ENCODE assay signal across 24 cellular contexts in genomic region chr2:138494265-138494966, GRCh38. TPM values are rescaled to one million over a fixed set of nuclear protein-coding genes. Genes with fewer than 3 reads are reported as not detected.
DNase-seq lines count a peak whose midpoint lies in the region; ATAC-seq and TF ChIP-seq lines count a peak whose summit lies in the region.
"Had no signal": no experiment of that assay in that cellular context is flagged by ENCODE, and none has a peak within 500 bp of the region (broad histone marks: within the 10 kb centered on the region; RNA-seq: fewer than 3 reads in every experiment).

No MANE protein-coding gene starts in this region.

- H3K4me1 Mint-ChIP-seq in progenitor cell of endocrine pancreas (ENCODE audit: low read depth): peaks cover 44% of the 10 kb centered on the region

- ATAC-seq in SK-N-SH treated with all-trans-retinoic acid at 6 μM for 48 hours (0 out of 3 replicates have a peak, but pooled peaks have one; percentile 27), GM18909 (IDR thresholded peaks at IDR 0.05; ENCODE audit: poor library complexity, unreplicated experiment) (no peak)

- H3K27ac Mint-ChIP-seq in progenitor cell of endocrine pancreas: peak overlapping the region; percentile 80
- H3K27ac Mint-ChIP-seq: CD4-positive, CD25-positive, alpha-beta regulatory T cell; HFFc6 had no signal

- H3K9me3 ChIP-seq in SK-N-SH: no peaks in the 10 kb centered on the region
- H3K9me3 ChIP-seq: BE2C had no signal

- no peak overlapping the region for H3K4me2 ChIP-seq in SK-N-SH
- H3K4me2 ChIP-seq: PC-9 had no signal

- no peak overlapping the region for H3K4me3 ChIP-seq in SK-N-SH (ENCODE audit: low read depth in 2 of 2, low read length in 1 of 2)
- H3K4me3 ChIP-seq: PC-9 had no signal

- no peak overlapping the region for H3K4me3 Mint-ChIP-seq in progenitor cell of endocrine pancreas (ENCODE audit: low read depth)
- H3K4me3 Mint-ChIP-seq: HFFc6 had no signal

- no peaks in the 10 kb centered on the region for H3K79me2 ChIP-seq in SK-N-SH (ENCODE audit: insufficient read depth)

- TF ChIP-seq RAD21 in SK-N-SH (IDR thresholded peaks at IDR 0.05; ENCODE audit: low read length): no peak

- no peak for TF ChIP-seq EP300 in SK-N-SH (IDR thresholded peaks at IDR 0.05; ENCODE audit: borderline replicate concordance in 1 of 2, low read depth in 1 of 2, low read length in 1 of 2)

- H4K20me1 ChIP-seq in SK-N-SH (ENCODE audit: insufficient read depth): no peaks in the 10 kb centered on the region

- H3K9me2 ChIP-seq in SK-N-SH: no peaks in the 10 kb centered on the region

- H3K9me3 Mint-ChIP-seq in progenitor cell of endocrine pancreas (ENCODE audit: low read depth): no peaks in the 10 kb centered on the region
- H3K9me3 Mint-ChIP-seq: CD4-positive, CD25-positive, alpha-beta regulatory T cell; HFFc6 had no signal

- POLR2A ChIA-PET in SK-N-SH (lab: Yijun Ruan, JAX): no interaction called here

- no peaks in the 10 kb centered on the region for H3F3A ChIP-seq in SK-N-SH (replicated peaks; ENCODE audit: insufficient read depth)

- 91% methylated on average over 2 of the region's 2 CpGs for WGBS in SK-N-SH (ENCODE audit: low lambda C conversion rate)

- TF ChIP-seq CTCF in SK-N-SH (IDR thresholded peaks at IDR 0.05) (no peak), VCaP (conservative IDR thresholded peaks at IDR 0.05) (no peak), progenitor cell of endocrine pancreas (IDR thresholded peaks at IDR 0.05; ENCODE audit: unreplicated experiment) (no peak)

- H3K27me3 Mint-ChIP-seq in progenitor cell of endocrine pancreas: no peaks in the 10 kb centered on the region
- H3K27me3 Mint-ChIP-seq: CD4-positive, CD25-positive, alpha-beta regulatory T cell had no signal

- no peak for DNase-seq in SK-N-SH
- DNase-seq in islet precursor cell: peak; percentile 63
- DNase-seq in progenitor cell of endocrine pancreas (ENCODE audit: low spot score, unreplicated experiment): no peak
- no peak for DNase-seq in AG08396 (ENCODE audit: low spot score)
- no peak for DNase-seq in T-helper 2 cell
- DNase-seq: 8988T; BE2C; CD4-positive, CD25-positive, alpha-beta regulatory T cell; COR-L47; DMS153; GF-D8; HFFc6; KG1; MV-4-11; NCI-H187; NCI-H2107; NCI-H2227 treated with DMSO at 0.1 percent for 48 hours; NCI-H510A treated with DMSO at 0.1 percent for 48 hours; NCI-H774; PC-9 had no signal

- no peak overlapping the region for H2AFZ ChIP-seq in SK-N-SH (ENCODE audit: low read depth)
- H2AFZ ChIP-seq: PC-9 had no signal

- peaks cover 1% of the 10 kb centered on the region for H3K36me3 Mint-ChIP-seq in progenitor cell of endocrine pancreas (ENCODE audit: insufficient read depth)
- H3K36me3 Mint-ChIP-seq: CD4-positive, CD25-positive, alpha-beta regulatory T cell had no signal

- peaks cover 0 to 6% of the 10 kb centered on the region in 2 experiments for H3K36me3 ChIP-seq in SK-N-SH (replicated peaks in 1 of 2; ENCODE audit: control insufficient read depth in 1 of 2, insufficient read depth in 2 of 2, low read length in 1 of 2)
- H3K36me3 ChIP-seq: BE2C had no signal

- H3K27ac ChIP-seq in SK-N-SH (ENCODE audit: low read depth in 2 of 2, low read length in 1 of 2) (no peak overlapping the region), VCaP (peak overlapping the region; percentile 14; the same call in 1 of the 2 replicates)
- H3K27ac ChIP-seq: PC-9, RWPE1 had no signal

- CTCF ChIA-PET in SK-N-SH (lab: Yijun Ruan, JAX): interaction anchor here (1.0 kb wide), 1 partner anchor 16 kb away, joined by 3 read pairs; no protein-coding TSS in a partner anchor

- H3K9ac ChIP-seq in SK-N-SH: no peak overlapping the region

- peaks cover 0 to 7% of the 10 kb centered on the region in 2 experiments; a peak in 1 of 4 replicates for H3K4me1 ChIP-seq in SK-N-SH (ENCODE audit: control insufficient read depth in 1 of 2, insufficient read depth in 2 of 2, low read depth in 1 of 2, low read length in 1 of 2)
- H3K4me1 ChIP-seq: BE2C had no signal

- H3K27me3 ChIP-seq in SK-N-SH (ENCODE audit: insufficient read depth): no peaks in the 10 kb centered on the region
- H3K27me3 ChIP-seq: BE2C had no signal

TF ChIP-seq in SK-N-SH treated with all-trans-retinoic acid at 6 μM for 48 hours, 23 proteins besides CTCF, POLR2A, EP300 and RAD21:
- TF ChIP-seq ISL1 (CRISPR knock-in tag; IDR thresholded peaks at IDR 0.05) (peak; percentile 53), TCF4 (CRISPR knock-in tag; IDR thresholded peaks at IDR 0.05; ENCODE audit: borderline replicate concordance) (no peak), CSDC2 (CRISPR knock-in tag; IDR thresholded peaks at IDR 0.05) (no peak), ZFP3 (CRISPR knock-in tag; IDR thresholded peaks at IDR 0.05) (no peak)

TF ChIP-seq in SK-N-SH, 30 proteins besides CTCF, POLR2A, EP300 and RAD21:
- TF ChIP-seq TEAD4 (IDR thresholded peaks at IDR 0.05; ENCODE audit: borderline replicate concordance, insufficient read depth): no peak
- TF ChIP-seq POLR2AphosphoS5 (IDR thresholded peaks at IDR 0.05; ENCODE audit: low read depth, low read length): no peak
- no peak for TF ChIP-seq TCF12 (IDR thresholded peaks at IDR 0.05)
- no peak for TF ChIP-seq IRF3 (IDR thresholded peaks at IDR 0.05; ENCODE audit: low read depth, low read length)
- no peak for TF ChIP-seq JUND (IDR thresholded peaks at IDR 0.05)
- no peak for TF ChIP-seq MAX (IDR thresholded peaks at IDR 0.05; ENCODE audit: low read depth)
- no peak for TF ChIP-seq FOXM1 (IDR thresholded peaks at IDR 0.05; ENCODE audit: low read depth)
- TF ChIP-seq RFX5 (IDR thresholded peaks at IDR 0.05; ENCODE audit: low read length): no peak
- TF ChIP-seq SMC3 (IDR thresholded peaks at IDR 0.05; ENCODE audit: low read depth, low read length): no peak
- TF ChIP-seq GABPA (IDR thresholded peaks at IDR 0.05; ENCODE audit: low read depth): no peak
- TF ChIP-seq MEF2A (IDR thresholded peaks at IDR 0.05; ENCODE audit: borderline replicate concordance, low read depth): no peak
- no peak for TF ChIP-seq YY1 (IDR thresholded peaks at IDR 0.05; ENCODE audit: low read depth)
- TF ChIP-seq USF1 (IDR thresholded peaks at IDR 0.05; ENCODE audit: borderline replicate concordance, low read depth): no peak
- TF ChIP-seq REST (IDR thresholded peaks at IDR 0.05; ENCODE audit: low read depth, low read length): no peak
- TF ChIP-seq EZH2phosphoT487 (IDR thresholded peaks at IDR 0.05; ENCODE audit: borderline replicate concordance, low read depth): no peak
- no peak for TF ChIP-seq RXRA (IDR thresholded peaks at IDR 0.05; ENCODE audit: borderline replicate concordance, low read depth)
- TF ChIP-seq FOXJ3 (CRISPR knock-in tag; IDR thresholded peaks at IDR 0.05): no peak

RNA-seq across cellular contexts. Expression of gene SPOPL, which starts 7.2 kb away (rescaled TPM):
- polyA plus RNA-seq in SK-N-SH (2012; rRNA removed): 4.5 and 5.6 TPM in 2 replicates
- 7.0 and 7.8 TPM in 2 replicates for polyA plus RNA-seq in SK-N-SH (2012; cell fraction: cytosol; rRNA removed)
- 3.2 and 6.0 TPM in 2 replicates for polyA plus RNA-seq in SK-N-SH (2012; cell fraction: nucleus; rRNA removed)
- total RNA-seq in progenitor cell of endocrine pancreas: 29.7 and 33.0 TPM in 2 replicates
